In the genomic region with DNA sequence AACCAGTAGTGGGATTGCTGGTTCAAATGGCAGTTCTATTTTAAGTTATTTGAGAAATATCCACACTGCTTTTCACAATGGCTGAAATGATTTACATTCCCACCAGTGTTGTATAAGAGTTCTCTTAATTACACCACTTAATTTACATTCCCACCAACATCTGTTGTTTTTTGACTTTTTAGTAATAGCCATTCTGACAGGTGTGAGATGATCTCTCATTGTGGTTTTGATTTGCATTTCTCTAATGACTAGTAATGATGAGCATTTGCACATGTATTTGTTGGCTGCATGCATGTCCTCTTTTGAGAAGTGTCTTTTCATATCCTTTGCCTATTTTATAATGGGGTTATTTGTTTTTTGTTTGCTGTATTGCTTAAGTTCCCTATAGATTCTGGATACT, we compare ENCODE assay signal across 12 cellular contexts.
"Had no signal": no experiment of that assay in that cellular context is flagged by ENCODE, and none has a peak within 500 bp of the region (broad histone marks: within the 10 kb centered on the region; RNA-seq: fewer than 3 reads in every experiment).

No MANE protein-coding gene starts in this region.

- DNase-seq: activated CD8-positive, alpha-beta memory T cell treated with anti-CD3 and anti-CD28 coated beads, Interleukin-2, amount 10 ng/mL, durations not matched to agents 7 days and 5 days; activated gamma-delta T cell; activated naive CD8-positive, alpha-beta T cell treated with anti-CD3 and anti-CD28 coated beads, Interleukin-2, amount 10 ng/mL, durations not matched to agents 7 days and 5 days; activated T-cell treated with anti-CD3 and anti-CD28 coated beads, Interleukin-2, amount 50 U/mL, for 4 hours; aorta; dorsolateral prefrontal cortex; hippocampal formation; kidney glomerular epithelial cell; nephron progenitor cell; right lobe of liver; thyroid gland had no signal

- ATAC-seq: activated CD8-positive, alpha-beta memory T cell treated with anti-CD3 and anti-CD28 coated beads, Interleukin-2, amount 10 ng/mL, durations not matched to agents 7 days and 5 days; activated T-cell treated with anti-CD3 and anti-CD28 coated beads, Interleukin-2, amount 50 U/mL, for 4 hours; right lobe of liver; stimulated activated effector memory CD8-positive, alpha-beta T cell treated with anti-CD3 and anti-CD28 coated beads, Interleukin-12 subunit alpha, Interleukin-12 subunit beta, amount 100 ng/mL, for 72 hours had no signal
